8 cellular contexts compared by ENCODE assay signal in the genomic region with DNA sequence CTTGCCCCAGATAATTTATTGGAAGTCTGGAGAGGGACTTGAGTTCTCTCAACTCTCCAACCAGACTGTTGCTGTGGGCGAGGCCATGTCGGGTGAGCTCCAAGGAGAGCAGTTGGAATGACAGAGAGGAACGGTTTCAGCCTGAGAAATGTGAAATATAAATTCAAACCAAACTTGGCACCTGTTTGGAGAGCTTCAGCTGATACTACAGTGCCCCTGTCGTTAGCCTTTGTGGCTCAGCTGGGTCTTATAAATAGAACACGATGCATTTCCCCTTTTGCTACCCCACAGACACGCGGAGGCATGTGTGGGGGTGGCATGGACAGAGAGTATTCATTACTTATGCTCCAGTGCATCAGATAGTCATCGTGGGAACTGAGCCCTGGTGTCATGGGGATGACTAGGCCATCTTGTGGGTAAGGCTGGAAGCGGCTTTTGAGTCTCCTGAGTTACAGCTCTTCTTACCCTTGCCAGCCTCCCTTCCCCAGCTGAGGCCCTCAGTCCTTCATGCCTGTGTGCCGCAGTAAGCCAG. TPM values are rescaled to one million over a fixed set of nuclear protein-coding genes. Genes with fewer than 3 reads are reported as not detected.
A peak's percentile ranks its signal among the peaks of the same experiment; 100 is the strongest.
DNase-seq lines count a peak whose midpoint lies in the region; ATAC-seq and TF ChIP-seq lines count a peak whose summit lies in the region.

No MANE protein-coding gene starts in this region.

- peak; percentile 35 for ATAC-seq in HG03039 (IDR thresholded peaks at IDR 0.05; ENCODE audit: unreplicated experiment)
- ATAC-seq in RWPE2 (ENCODE audit: low read depth) = no peak

- H3K4me1 ChIP-seq in RWPE2 (ENCODE audit: insufficient read depth, poor library complexity, severe bottlenecking) = peaks cover 74% of the 10 kb centered on the region

- H3K36me3 ChIP-seq in RWPE2 (ENCODE audit: low read depth) = peaks cover 63% of the 10 kb centered on the region

- H3K4me3 ChIP-seq in RWPE2 (ENCODE audit: severe bottlenecking) (no peak overlapping the region), astrocyte of the cerebellum (ENCODE audit: low read depth, low read length) (peak overlapping the region; percentile 4)

- no peaks in the 10 kb centered on the region for H3K27me3 ChIP-seq in RWPE2 (ENCODE audit: insufficient read depth, poor library complexity, severe bottlenecking)

- no peaks in the 10 kb centered on the region for H3K9me3 ChIP-seq in RWPE2 (ENCODE audit: severe bottlenecking)

- in situ Hi-C loops in astrocyte of the cerebellum (cut with HindIII; ENCODE audit: low sequenced_read_pairs) = no loop called here

- peak overlapping the region; percentile 27 for H3K27ac ChIP-seq in RWPE2 (ENCODE audit: poor library complexity, severe bottlenecking)

- peak; percentile 80 for DNase-seq in activated naive CD4-positive, alpha-beta T cell treated with Interleukin-2 at 50 U/mL for 16 hours
- no peak for DNase-seq in activated naive CD4-positive, alpha-beta T cell (lab: John Stamatoyannopoulos, UW)
- DNase-seq in RWPE2 (ENCODE audit: low spot score) = no peak
- no peak for DNase-seq in astrocyte of the cerebellum (ENCODE audit: low read depth)
- peak; percentile 76 for DNase-seq in kidney glomerular epithelial cell (lab: John Stamatoyannopoulos, UW)
- peak; percentile 60 to 67 for DNase-seq in stimulated activated CD8-positive, alpha-beta memory T cell treated with anti-CD3 and anti-CD28 coated beads, Interleukin-7, amount 100 ng/mL, for 4 hours (ENCODE audit: low read depth in 2 of 2)
- DNase-seq in SK-N-DZ (ENCODE audit: low spot score) = no peak

- TF ChIP-seq CTCF in RWPE2 (IDR thresholded peaks at IDR 0.05; ENCODE audit: poor library complexity, severe bottlenecking) = no peak
- TF ChIP-seq CTCF in astrocyte of the cerebellum (IDR thresholded peaks at IDR 0.05; ENCODE audit: low read depth, low read length, missing control alignments) = peak; percentile 19

RNA-seq across cellular contexts. Expression of gene SMAD3, which starts 15.6 kb away (rescaled TPM):
- 9.6 and 9.9 TPM in 2 replicates for polyA plus RNA-seq in SK-N-DZ (2014; cell fraction: cytosol; rRNA removed)
- 9.2 and 14.6 TPM in 2 replicates for polyA plus RNA-seq in SK-N-DZ (2014; cell fraction: nucleus; rRNA removed)

Comparison
In these comparisons a context has a peak if more than half of its experiments do, and no peak if none do; other contexts are left out.
1. DNase-seq: peak in activated naive CD4-positive, alpha-beta T cell treated with Interleukin-2 at 50 U/mL for 16 hours (single experiment), kidney glomerular epithelial cell (single experiment) and stimulated activated CD8-positive, alpha-beta memory T cell treated with anti-CD3 and anti-CD28 coated beads, Interleukin-7, amount 100 ng/mL, for 4 hours (2 of 2); none in activated naive CD4-positive, alpha-beta T cell (0 of 4), RWPE2 (single experiment), astrocyte of the cerebellum (single experiment) and SK-N-DZ (single experiment).